ENCODE assay signal across 1 cellular context in the genomic region with DNA sequence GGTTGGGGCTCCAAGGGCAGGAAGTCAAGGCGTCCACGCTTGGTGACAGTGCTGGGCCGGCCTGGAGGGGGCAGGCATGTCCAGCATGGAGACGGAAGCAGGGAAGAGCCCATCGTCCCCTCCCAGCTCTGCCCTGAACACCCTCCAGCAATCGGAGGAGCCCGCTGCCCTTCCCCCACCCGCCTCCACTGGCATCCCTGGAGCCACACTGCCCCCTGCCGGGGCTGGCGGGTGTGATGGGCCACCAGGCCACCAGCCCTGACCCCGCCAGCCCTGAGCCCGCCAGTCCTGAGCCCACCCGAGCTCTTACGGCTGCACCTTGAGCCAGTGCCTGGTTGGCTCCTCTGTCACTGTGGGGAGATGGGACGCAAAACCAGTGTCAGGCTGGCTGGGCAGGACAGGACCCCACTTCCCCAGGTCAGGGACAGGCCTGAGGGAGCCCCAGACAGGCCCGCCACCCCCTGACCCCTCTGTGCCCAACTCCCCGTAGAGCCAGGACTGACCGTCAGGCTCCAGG.
TF ChIP-seq lines count a peak whose summit lies in the region.

No MANE protein-coding gene starts in this region.

TF ChIP-seq in K562, 482 proteins besides CTCF, POLR2A, EP300 and RAD21 (continued from another document and continues in another):
- TF ChIP-seq, protein P1, sequence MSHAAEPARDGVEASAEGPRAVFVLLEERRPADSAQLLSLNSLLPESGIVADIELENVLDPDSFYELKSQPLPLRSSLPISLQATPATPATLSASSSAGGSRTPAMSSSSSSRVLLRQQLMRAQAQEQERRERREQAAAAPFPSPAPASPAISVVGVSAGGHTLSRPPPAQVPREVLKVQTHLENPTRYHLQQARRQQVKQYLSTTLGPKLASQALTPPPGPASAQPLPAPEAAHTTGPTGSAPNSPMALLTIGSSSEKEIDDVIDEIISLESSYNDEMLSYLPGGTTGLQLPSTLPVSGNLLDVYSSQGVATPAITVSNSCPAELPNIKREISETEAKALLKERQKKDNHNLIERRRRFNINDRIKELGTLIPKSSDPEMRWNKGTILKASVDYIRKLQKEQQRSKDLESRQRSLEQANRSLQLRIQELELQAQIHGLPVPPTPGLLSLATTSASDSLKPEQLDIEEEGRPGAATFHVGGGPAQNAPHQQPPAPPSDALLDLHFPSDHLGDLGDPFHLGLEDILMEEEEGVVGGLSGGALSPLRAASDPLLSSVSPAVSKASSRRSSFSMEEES (CRISPR knock-in tag; IDR thresholded peaks at IDR 0.05) = no peak
- TF ChIP-seq MEIS2 (IDR thresholded peaks at IDR 0.05; ENCODE audit: partially characterized antibody) (no peak), CBFA2T3 (IDR thresholded peaks at IDR 0.05) (peak; percentile 33), BACH1 (tag; IDR thresholded peaks at IDR 0.05) (no peak), GTF2E2 (tag; IDR thresholded peaks at IDR 0.05) (no peak), HDAC6 (IDR thresholded peaks at IDR 0.05; ENCODE audit: low read depth, low read length) (no peak), ZNF551 (CRISPR knock-in tag; IDR thresholded peaks at IDR 0.05) (no peak), ZNF140 (CRISPR knock-in tag; IDR thresholded peaks at IDR 0.05) (no peak), RB1 (IDR thresholded peaks at IDR 0.05; ENCODE audit: low read depth) (peak; percentile 90), C11orf30 (IDR thresholded peaks at IDR 0.05; ENCODE audit: low read depth) (no peak), BHLHE40 (IDR thresholded peaks at IDR 0.05; ENCODE audit: low read length) (peak; percentile 42), FOXA1 (IDR thresholded peaks at IDR 0.05; ENCODE audit: borderline replicate concordance) (no peak), BRD9 (IDR thresholded peaks at IDR 0.05; ENCODE audit: low read depth, partially characterized antibody) (peak; percentile 25), NFIC (IDR thresholded peaks at IDR 0.05) (peak; percentile 29; the same call in 1 of the 2 replicates), PCBP1 (IDR thresholded peaks at IDR 0.05; ENCODE audit: low read depth, low read length, poor library complexity, severe bottlenecking) (peak; percentile 80), ZNF175 (CRISPR knock-in tag; IDR thresholded peaks at IDR 0.05; ENCODE audit: low read depth) (no peak), SMAD3 (CRISPR knock-in tag; conservative IDR thresholded peaks at IDR 0.05) (no peak), ZNF24 (IDR thresholded peaks at IDR 0.05) (no peak), ZNF239 (CRISPR knock-in tag; IDR thresholded peaks at IDR 0.05) (no peak), GABPA (tag; conservative IDR thresholded peaks at IDR 0.05; ENCODE audit: low read depth) (peak; percentile 56; the same call in 1 of the 2 replicates), SMAD1 (IDR thresholded peaks at IDR 0.05; ENCODE audit: low read depth, low read length, partially characterized antibody) (no peak), SNRNP70 (optimal IDR thresholded peaks at IDR 0.05; ENCODE audit: low read depth, low read length) (no peak), RBM17 (IDR thresholded peaks at IDR 0.05; ENCODE audit: borderline replicate concordance, low read depth, low read length) (no peak)
- TF ChIP-seq, protein P2, sequence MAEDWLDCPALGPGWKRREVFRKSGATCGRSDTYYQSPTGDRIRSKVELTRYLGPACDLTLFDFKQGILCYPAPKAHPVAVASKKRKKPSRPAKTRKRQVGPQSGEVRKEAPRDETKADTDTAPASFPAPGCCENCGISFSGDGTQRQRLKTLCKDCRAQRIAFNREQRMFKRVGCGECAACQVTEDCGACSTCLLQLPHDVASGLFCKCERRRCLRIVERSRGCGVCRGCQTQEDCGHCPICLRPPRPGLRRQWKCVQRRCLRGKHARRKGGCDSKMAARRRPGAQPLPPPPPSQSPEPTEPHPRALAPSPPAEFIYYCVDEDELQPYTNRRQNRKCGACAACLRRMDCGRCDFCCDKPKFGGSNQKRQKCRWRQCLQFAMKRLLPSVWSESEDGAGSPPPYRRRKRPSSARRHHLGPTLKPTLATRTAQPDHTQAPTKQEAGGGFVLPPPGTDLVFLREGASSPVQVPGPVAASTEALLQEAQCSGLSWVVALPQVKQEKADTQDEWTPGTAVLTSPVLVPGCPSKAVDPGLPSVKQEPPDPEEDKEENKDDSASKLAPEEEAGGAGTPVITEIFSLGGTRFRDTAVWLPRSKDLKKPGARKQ (CRISPR knock-in tag; IDR thresholded peaks at IDR 0.05) = no peak
- TF ChIP-seq, protein P3, sequence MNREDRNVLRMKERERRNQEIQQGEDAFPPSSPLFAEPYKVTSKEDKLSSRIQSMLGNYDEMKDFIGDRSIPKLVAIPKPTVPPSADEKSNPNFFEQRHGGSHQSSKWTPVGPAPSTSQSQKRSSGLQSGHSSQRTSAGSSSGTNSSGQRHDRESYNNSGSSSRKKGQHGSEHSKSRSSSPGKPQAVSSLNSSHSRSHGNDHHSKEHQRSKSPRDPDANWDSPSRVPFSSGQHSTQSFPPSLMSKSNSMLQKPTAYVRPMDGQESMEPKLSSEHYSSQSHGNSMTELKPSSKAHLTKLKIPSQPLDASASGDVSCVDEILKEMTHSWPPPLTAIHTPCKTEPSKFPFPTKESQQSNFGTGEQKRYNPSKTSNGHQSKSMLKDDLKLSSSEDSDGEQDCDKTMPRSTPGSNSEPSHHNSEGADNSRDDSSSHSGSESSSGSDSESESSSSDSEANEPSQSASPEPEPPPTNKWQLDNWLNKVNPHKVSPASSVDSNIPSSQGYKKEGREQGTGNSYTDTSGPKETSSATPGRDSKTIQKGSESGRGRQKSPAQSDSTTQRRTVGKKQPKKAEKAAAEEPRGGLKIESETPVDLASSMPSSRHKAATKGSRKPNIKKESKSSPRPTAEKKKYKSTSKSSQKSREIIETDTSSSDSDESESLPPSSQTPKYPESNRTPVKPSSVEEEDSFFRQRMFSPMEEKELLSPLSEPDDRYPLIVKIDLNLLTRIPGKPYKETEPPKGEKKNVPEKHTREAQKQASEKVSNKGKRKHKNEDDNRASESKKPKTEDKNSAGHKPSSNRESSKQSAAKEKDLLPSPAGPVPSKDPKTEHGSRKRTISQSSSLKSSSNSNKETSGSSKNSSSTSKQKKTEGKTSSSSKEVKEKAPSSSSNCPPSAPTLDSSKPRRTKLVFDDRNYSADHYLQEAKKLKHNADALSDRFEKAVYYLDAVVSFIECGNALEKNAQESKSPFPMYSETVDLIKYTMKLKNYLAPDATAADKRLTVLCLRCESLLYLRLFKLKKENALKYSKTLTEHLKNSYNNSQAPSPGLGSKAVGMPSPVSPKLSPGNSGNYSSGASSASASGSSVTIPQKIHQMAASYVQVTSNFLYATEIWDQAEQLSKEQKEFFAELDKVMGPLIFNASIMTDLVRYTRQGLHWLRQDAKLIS (CRISPR knock-in tag; IDR thresholded peaks at IDR 0.05) = peak; percentile 88; the same call in 1 of the 2 replicates
- TF ChIP-seq, protein P4, sequence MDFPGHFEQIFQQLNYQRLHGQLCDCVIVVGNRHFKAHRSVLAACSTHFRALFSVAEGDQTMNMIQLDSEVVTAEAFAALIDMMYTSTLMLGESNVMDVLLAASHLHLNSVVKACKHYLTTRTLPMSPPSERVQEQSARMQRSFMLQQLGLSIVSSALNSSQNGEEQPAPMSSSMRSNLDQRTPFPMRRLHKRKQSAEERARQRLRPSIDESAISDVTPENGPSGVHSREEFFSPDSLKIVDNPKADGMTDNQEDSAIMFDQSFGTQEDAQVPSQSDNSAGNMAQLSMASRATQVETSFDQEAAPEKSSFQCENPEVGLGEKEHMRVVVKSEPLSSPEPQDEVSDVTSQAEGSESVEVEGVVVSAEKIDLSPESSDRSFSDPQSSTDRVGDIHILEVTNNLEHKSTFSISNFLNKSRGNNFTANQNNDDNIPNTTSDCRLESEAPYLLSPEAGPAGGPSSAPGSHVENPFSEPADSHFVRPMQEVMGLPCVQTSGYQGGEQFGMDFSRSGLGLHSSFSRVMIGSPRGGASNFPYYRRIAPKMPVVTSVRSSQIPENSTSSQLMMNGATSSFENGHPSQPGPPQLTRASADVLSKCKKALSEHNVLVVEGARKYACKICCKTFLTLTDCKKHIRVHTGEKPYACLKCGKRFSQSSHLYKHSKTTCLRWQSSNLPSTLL (IDR thresholded peaks at IDR 0.05) = no peak
- TF ChIP-seq, protein P5, sequence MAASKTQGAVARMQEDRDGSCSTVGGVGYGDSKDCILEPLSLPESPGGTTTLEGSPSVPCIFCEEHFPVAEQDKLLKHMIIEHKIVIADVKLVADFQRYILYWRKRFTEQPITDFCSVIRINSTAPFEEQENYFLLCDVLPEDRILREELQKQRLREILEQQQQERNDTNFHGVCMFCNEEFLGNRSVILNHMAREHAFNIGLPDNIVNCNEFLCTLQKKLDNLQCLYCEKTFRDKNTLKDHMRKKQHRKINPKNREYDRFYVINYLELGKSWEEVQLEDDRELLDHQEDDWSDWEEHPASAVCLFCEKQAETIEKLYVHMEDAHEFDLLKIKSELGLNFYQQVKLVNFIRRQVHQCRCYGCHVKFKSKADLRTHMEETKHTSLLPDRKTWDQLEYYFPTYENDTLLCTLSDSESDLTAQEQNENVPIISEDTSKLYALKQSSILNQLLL (CRISPR knock-in tag; IDR thresholded peaks at IDR 0.05; ENCODE audit: borderline replicate concordance) = no peak
- TF ChIP-seq, protein P6, sequence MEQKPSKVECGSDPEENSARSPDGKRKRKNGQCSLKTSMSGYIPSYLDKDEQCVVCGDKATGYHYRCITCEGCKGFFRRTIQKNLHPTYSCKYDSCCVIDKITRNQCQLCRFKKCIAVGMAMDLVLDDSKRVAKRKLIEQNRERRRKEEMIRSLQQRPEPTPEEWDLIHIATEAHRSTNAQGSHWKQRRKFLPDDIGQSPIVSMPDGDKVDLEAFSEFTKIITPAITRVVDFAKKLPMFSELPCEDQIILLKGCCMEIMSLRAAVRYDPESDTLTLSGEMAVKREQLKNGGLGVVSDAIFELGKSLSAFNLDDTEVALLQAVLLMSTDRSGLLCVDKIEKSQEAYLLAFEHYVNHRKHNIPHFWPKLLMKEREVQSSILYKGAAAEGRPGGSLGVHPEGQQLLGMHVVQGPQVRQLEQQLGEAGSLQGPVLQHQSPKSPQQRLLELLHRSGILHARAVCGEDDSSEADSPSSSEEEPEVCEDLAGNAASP (IDR thresholded peaks at IDR 0.05) = no peak
- TF ChIP-seq, protein P7, sequence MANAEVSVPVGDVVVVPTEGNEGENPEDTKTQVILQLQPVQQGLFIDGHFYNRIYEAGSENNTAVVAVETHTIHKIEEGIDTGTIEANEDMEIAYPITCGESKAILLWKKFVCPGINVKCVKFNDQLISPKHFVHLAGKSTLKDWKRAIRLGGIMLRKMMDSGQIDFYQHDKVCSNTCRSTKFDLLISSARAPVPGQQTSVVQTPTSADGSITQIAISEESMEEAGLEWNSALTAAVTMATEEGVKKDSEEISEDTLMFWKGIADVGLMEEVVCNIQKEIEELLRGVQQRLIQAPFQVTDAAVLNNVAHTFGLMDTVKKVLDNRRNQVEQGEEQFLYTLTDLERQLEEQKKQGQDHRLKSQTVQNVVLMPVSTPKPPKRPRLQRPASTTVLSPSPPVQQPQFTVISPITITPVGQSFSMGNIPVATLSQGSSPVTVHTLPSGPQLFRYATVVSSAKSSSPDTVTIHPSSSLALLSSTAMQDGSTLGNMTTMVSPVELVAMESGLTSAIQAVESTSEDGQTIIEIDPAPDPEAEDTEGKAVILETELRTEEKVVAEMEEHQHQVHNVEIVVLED (CRISPR knock-in tag; IDR thresholded peaks at IDR 0.05) = no peak
- TF ChIP-seq, protein P8, sequence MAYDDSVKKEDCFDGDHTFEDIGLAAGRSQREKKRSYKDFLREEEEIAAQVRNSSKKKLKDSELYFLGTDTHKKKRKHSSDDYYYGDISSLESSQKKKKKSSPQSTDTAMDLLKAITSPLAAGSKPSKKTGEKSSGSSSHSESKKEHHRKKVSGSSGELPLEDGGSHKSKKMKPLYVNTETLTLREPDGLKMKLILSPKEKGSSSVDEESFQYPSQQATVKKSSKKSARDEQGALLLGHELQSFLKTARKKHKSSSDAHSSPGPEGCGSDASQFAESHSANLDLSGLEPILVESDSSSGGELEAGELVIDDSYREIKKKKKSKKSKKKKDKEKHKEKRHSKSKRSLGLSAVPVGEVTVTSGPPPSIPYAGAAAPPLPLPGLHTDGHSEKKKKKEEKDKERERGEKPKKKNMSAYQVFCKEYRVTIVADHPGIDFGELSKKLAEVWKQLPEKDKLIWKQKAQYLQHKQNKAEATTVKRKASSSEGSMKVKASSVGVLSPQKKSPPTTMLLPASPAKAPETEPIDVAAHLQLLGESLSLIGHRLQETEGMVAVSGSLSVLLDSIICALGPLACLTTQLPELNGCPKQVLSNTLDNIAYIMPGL (CRISPR knock-in tag; IDR thresholded peaks at IDR 0.05) = no peak
- TF ChIP-seq, protein P9, sequence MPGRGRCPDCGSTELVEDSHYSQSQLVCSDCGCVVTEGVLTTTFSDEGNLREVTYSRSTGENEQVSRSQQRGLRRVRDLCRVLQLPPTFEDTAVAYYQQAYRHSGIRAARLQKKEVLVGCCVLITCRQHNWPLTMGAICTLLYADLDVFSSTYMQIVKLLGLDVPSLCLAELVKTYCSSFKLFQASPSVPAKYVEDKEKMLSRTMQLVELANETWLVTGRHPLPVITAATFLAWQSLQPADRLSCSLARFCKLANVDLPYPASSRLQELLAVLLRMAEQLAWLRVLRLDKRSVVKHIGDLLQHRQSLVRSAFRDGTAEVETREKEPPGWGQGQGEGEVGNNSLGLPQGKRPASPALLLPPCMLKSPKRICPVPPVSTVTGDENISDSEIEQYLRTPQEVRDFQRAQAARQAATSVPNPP (IDR thresholded peaks at IDR 0.05; ENCODE audit: borderline replicate concordance, insufficient read depth, insufficient read length) = no peak
- TF ChIP-seq, protein P10, sequence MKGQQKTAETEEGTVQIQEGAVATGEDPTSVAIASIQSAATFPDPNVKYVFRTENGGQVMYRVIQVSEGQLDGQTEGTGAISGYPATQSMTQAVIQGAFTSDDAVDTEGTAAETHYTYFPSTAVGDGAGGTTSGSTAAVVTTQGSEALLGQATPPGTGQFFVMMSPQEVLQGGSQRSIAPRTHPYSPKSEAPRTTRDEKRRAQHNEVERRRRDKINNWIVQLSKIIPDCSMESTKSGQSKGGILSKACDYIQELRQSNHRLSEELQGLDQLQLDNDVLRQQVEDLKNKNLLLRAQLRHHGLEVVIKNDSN (CRISPR knock-in tag; IDR thresholded peaks at IDR 0.05) = peak; percentile 45; the same call in 1 of the 2 replicates
- TF ChIP-seq, protein P11, sequence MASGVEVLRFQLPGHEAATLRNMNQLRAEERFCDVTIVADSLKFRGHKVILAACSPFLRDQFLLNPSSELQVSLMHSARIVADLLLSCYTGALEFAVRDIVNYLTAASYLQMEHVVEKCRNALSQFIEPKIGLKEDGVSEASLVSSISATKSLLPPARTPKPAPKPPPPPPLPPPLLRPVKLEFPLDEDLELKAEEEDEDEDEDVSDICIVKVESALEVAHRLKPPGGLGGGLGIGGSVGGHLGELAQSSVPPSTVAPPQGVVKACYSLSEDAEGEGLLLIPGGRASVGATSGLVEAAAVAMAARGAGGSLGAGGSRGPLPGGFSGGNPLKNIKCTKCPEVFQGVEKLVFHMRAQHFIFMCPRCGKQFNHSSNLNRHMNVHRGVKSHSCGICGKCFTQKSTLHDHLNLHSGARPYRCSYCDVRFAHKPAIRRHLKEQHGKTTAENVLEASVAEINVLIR (CRISPR knock-in tag; IDR thresholded peaks at IDR 0.05) = no peak
- TF ChIP-seq, protein P12, sequence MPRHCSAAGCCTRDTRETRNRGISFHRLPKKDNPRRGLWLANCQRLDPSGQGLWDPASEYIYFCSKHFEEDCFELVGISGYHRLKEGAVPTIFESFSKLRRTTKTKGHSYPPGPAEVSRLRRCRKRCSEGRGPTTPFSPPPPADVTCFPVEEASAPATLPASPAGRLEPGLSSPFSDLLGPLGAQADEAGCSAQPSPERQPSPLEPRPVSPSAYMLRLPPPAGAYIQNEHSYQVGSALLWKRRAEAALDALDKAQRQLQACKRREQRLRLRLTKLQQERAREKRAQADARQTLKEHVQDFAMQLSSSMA (CRISPR knock-in tag; IDR thresholded peaks at IDR 0.05) = no peak
